14 cellular contexts compared by ENCODE assay signal in genomic region chr9:79868532-79869189, GRCh38.
DNase-seq lines count a peak whose midpoint lies in the region; ATAC-seq and TF ChIP-seq lines count a peak whose summit lies in the region.
"Had no signal": no experiment of that assay in that cellular context is flagged by ENCODE, and none has a peak within 500 bp of the region (broad histone marks: within the 10 kb centered on the region; RNA-seq: fewer than 3 reads in every experiment).

No MANE protein-coding gene starts in this region.

- TF ChIP-seq CTCF in left lung (IDR thresholded peaks at IDR 0.05): no peak
- no peak for TF ChIP-seq CTCF in prostate gland (IDR thresholded peaks at IDR 0.05)

- H3K4me3 ChIP-seq in left lung: no peak overlapping the region
- no peak overlapping the region for H3K4me3 ChIP-seq in prostate gland
- H3K4me3 ChIP-seq: ascending aorta, SJSA1 had no signal

- intact Hi-C loops in left lung (cut with DNase I): no loop called here
- intact Hi-C loops in prostate gland (cut with DNase I): no loop called here

- DNase-seq in MV-4-11 (lab: John Stamatoyannopoulos, UW) (peak; percentile 97), left lung (no peak), NCI-H2081 treated with DMSO at 0.1 percent for 48 hours (lab: John Stamatoyannopoulos, UW) (no peak), DMS79 treated with DMSO at 0.1 percent for 48 hours (lab: John Stamatoyannopoulos, UW) (no peak), prostate gland (ENCODE audit: low spot score) (no peak), AG20443 (ENCODE audit: low spot score) (no peak)
- DNase-seq: C1 segment of cervical spinal cord, glutamatergic neuron, occipital lobe had no signal

- no peaks in the 10 kb centered on the region for H3K4me1 ChIP-seq in left lung
- H3K4me1 ChIP-seq in prostate gland (replicated peaks): no peaks in the 10 kb centered on the region
- H3K4me1 ChIP-seq: ascending aorta, SJSA1 had no signal

- WGBS in prostate gland: 91% methylated on average over 2 of the region's 2 CpGs

- TF ChIP-seq POLR2A in prostate gland (IDR thresholded peaks at IDR 0.05): no peak

- no peak overlapping the region for H3K27ac ChIP-seq in left lung
- H3K27ac ChIP-seq in prostate gland: no peak overlapping the region
- H3K27ac ChIP-seq: ascending aorta, SJSA1 had no signal

- peak; percentile 43 for ATAC-seq in GM18502 (IDR thresholded peaks at IDR 0.05; ENCODE audit: poor library complexity, unreplicated experiment)
- ATAC-seq in GM21723 (IDR thresholded peaks at IDR 0.05; ENCODE audit: unreplicated experiment): peak; percentile 63
- ATAC-seq in left lung: peak; percentile 80
- ATAC-seq: HCT116 had no signal

- H3K9me3 ChIP-seq in left lung (no peaks in the 10 kb centered on the region), prostate gland (no peaks in the 10 kb centered on the region)
- H3K9me3 ChIP-seq: ascending aorta, SJSA1 had no signal

- no peaks in the 10 kb centered on the region for H3K36me3 ChIP-seq in left lung
- no peaks in the 10 kb centered on the region for H3K36me3 ChIP-seq in prostate gland
- H3K36me3 ChIP-seq: ascending aorta, SJSA1 had no signal

- H3K27me3 ChIP-seq in left lung (no peaks in the 10 kb centered on the region), prostate gland (replicated peaks; ENCODE audit: insufficient read depth) (no peaks in the 10 kb centered on the region)
- H3K27me3 ChIP-seq: ascending aorta, SJSA1 had no signal
